Comparison of ENCODE assay signal across 34 cellular contexts in the genomic region with DNA sequence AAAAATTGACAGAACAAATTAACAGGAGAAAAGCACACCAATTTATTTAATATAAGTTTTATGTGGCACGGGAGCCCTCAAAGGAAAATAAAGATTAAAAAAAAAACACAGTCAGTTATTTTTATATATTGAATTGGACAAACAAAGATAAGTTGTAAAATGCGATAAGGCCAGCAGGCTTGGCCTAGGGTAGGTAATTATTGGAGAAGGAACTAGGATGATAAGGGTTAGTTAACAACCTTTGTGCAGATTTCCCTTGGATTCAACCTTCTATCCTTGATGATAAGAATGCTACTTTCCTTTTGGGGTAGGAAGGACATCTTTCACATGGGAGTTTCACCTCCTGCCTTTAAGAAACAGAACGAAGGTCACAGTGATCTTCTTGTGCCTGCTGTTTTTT.
"Had no signal": no experiment of that assay in that cellular context is flagged by ENCODE, and none has a peak within 500 bp of the region (broad histone marks: within the 10 kb centered on the region; RNA-seq: fewer than 3 reads in every experiment).

No MANE protein-coding gene starts in this region.

- H3K27me3 ChIP-seq: adrenal gland, body of pancreas, brain microvascular endothelial cell, breast epithelium had no signal

- H3K4me1 ChIP-seq: adrenal gland, body of pancreas, breast epithelium had no signal

- H3K9me3 ChIP-seq: adrenal gland, body of pancreas, breast epithelium had no signal

- H3K27ac ChIP-seq: adrenal gland, body of pancreas, brain microvascular endothelial cell, breast epithelium, WERI-Rb-1 had no signal

- DNase-seq: activated CD4-positive, alpha-beta memory T cell treated with anti-CD3 and anti-CD28 coated beads, Interleukin-2, amount 10 ng/mL, durations not matched to agents 7 days and 5 days; activated CD4-positive, alpha-beta T cell treated with anti-CD3 and anti-CD28 coated beads for 1 hour; activated CD4-positive, alpha-beta T cell treated with anti-CD3 and anti-CD28 coated beads for 36 hours; activated CD4-positive, alpha-beta T cell treated with anti-CD3 and anti-CD28 coated beads for 48 hours; activated CD4-positive, alpha-beta T cell treated with anti-CD3 and anti-CD28 coated beads, Interleukin-2, amount 10 ng/mL, durations not matched to agents 7 days and 5 days; activated CD4-positive, alpha-beta T cell treated with anti-CD3 and anti-CD28 coated beads, Interleukin-2, amount 50 U/mL, for 48 hours; activated CD4-positive, CD25-positive, alpha-beta regulatory T cell; activated CD8-positive, alpha-beta memory T cell treated with anti-CD3 and anti-CD28 coated beads for 24 hours; activated CD8-positive, alpha-beta memory T cell treated with anti-CD3 and anti-CD28 coated beads, Interleukin-2, amount 10 ng/mL, durations not matched to agents 7 days and 5 days; activated CD8-positive, alpha-beta memory T cell treated with anti-CD3 and anti-CD28 coated beads, Interleukin-2, amount 50 U/mL, for 48 hours; activated CD8-positive, alpha-beta T cell treated with anti-CD3 and anti-CD28 coated beads, Interleukin-2, amount 10 ng/mL, durations not matched to agents 7 days and 5 days; activated effector memory CD4-positive, alpha-beta T cell treated with Interleukin-2 at 50 U/mL for 16 hours; activated gamma-delta T cell; activated naive CD4-positive, alpha-beta T cell; activated naive CD4-positive, alpha-beta T cell treated with anti-CD3 and anti-CD28 coated beads for 36 hours; activated naive CD4-positive, alpha-beta T cell treated with anti-CD3 and anti-CD28 coated beads, Interleukin-2, amount 50 U/mL, for 16 hours; activated naive CD8-positive, alpha-beta T cell treated with anti-CD3 and anti-CD28 coated beads for 36 hours; activated T-cell treated with anti-CD3 and anti-CD28 coated beads, Interleukin-2, amount 50 U/mL, for 24 hours; activated T-cell treated with anti-CD3 and anti-CD28 coated beads, Interleukin-2, amount 50 U/mL, for 48 hours; adrenal gland; amniotic stem cell; aorta; body of pancreas; brain microvascular endothelial cell; central memory CD4-positive, alpha-beta T cell; T-helper 1 cell; T-helper 2 cell; WERI-Rb-1 had no signal

- ATAC-seq: activated CD4-positive, alpha-beta T cell treated with anti-CD3 and anti-CD28 coated beads for 36 hours; activated CD4-positive, CD25-positive, alpha-beta regulatory T cell treated with anti-CD3 and anti-CD28 coated beads, Interleukin-2, amount 50 U/mL, for 24 hours; activated CD8-positive, alpha-beta memory T cell treated with anti-CD3 and anti-CD28 coated beads, Interleukin-2, amount 10 ng/mL, durations not matched to agents 7 days and 5 days; activated CD8-positive, alpha-beta T cell treated with anti-CD3 and anti-CD28 coated beads, Interleukin-2, amount 10 ng/mL, durations not matched to agents 7 days and 5 days; activated naive CD4-positive, alpha-beta T cell treated with anti-CD3 and anti-CD28 coated beads, Interleukin-2, amount 50 U/mL, for 72 hours; body of pancreas; WTC11 had no signal

- H3K36me3 ChIP-seq: adrenal gland, brain microvascular endothelial cell, breast epithelium, WERI-Rb-1 had no signal

- H3K4me3 ChIP-seq: adrenal gland, body of pancreas, breast epithelium had no signal

- FAIRE-seq: astrocyte, TTC549 had no signal
